ENCODE assay signal across 25 cellular contexts in genomic region chr6:24356310-24357035, GRCh38. TPM values are rescaled to one million over a fixed set of nuclear protein-coding genes. Genes with fewer than 3 reads are reported as not detected.
DNase-seq lines count a peak whose midpoint lies in the region; ATAC-seq, FAIRE-seq and TF ChIP-seq lines count a peak whose summit lies in the region.
"Had no signal": no experiment of that assay in that cellular context is flagged by ENCODE, and none has a peak within 500 bp of the region (broad histone marks: within the 10 kb centered on the region; RNA-seq: fewer than 3 reads in every experiment).

No MANE protein-coding gene starts in this region.

- TF ChIP-seq RAD21 in K562 (CRISPR knock-in tag; conservative IDR thresholded peaks at IDR 0.05 in 1 of 2, IDR thresholded peaks at IDR 0.05 in 1 of 2): no peak

- H3K4me1 ChIP-seq in A673 (ENCODE audit: insufficient read depth, low read length, poor library complexity, severe bottlenecking) (peaks cover 23% of the 10 kb centered on the region), K562 (replicated peaks in 1 of 2; ENCODE audit: control insufficient read depth in 2 of 2, insufficient read depth in 2 of 2, low read length in 2 of 2) (peaks cover 0 to 14% of the 10 kb centered on the region in 2 experiments; a peak in 3 of 5 replicates)

- H3K36me3 ChIP-seq in A673 (ENCODE audit: insufficient read depth, low read length, poor library complexity, severe bottlenecking) (peaks cover 9% of the 10 kb centered on the region), K562 (ENCODE audit: control insufficient read depth, insufficient read depth, low read length) (no peaks in the 10 kb centered on the region)
- H3K36me3 ChIP-seq: adrenal gland, cardiac muscle cell, SJSA1, suprapubic skin had no signal

- TF ChIP-seq POLR2A in K562 (conservative IDR thresholded peaks at IDR 0.05): no peak

- H3K79me2 ChIP-seq in K562 (ENCODE audit: control insufficient read depth, insufficient read depth, low read length): no peaks in the 10 kb centered on the region

- H3K4me1 Mint-ChIP-seq in Calu3 (ENCODE audit: low read depth, unreplicated experiment): peaks cover 26% of the 10 kb centered on the region
- peaks cover 14 to 28% (median 22%) of the 10 kb centered on the region in 4 donors for H3K4me1 Mint-ChIP-seq in naive thymus-derived CD8-positive, alpha-beta T cell
- H3K4me1 Mint-ChIP-seq in activated naive CD4-positive, alpha-beta T cell treated with anti-CD3 and anti-CD28 coated beads for 36 hours (ENCODE audit: low read depth): peaks cover 25% of the 10 kb centered on the region
- peaks cover 15% of the 10 kb centered on the region for H3K4me1 Mint-ChIP-seq in activated CD8-positive, alpha-beta T cell treated with anti-CD3 and anti-CD28 coated beads for 36 hours (ENCODE audit: low read depth)

- in situ Hi-C loops in K562 (cut with MboI): no loop called here

- H3K9ac ChIP-seq in K562 (ENCODE audit: insufficient read depth in 1 of 2, low read depth in 2 of 2, low read length in 2 of 2): no peak overlapping the region
- H3K9ac ChIP-seq: KMS-11 had no signal

- peak overlapping the region; percentile 98 for H3K27ac Mint-ChIP-seq in Calu3 (ENCODE audit: unreplicated experiment)
- H3K27ac Mint-ChIP-seq in naive thymus-derived CD8-positive, alpha-beta T cell: peak overlapping the region in 2 of 10 donors; percentile 9 to 53
- no peak overlapping the region for H3K27ac Mint-ChIP-seq in activated naive CD4-positive, alpha-beta T cell treated with anti-CD3 and anti-CD28 coated beads for 36 hours
- no peak overlapping the region for H3K27ac Mint-ChIP-seq in activated CD8-positive, alpha-beta T cell treated with anti-CD3 and anti-CD28 coated beads for 36 hours
- H3K27ac Mint-ChIP-seq: HFFc6; T-helper 2 cell treated with Interferon-gamma antibody and Interleukin-4, amounts not matched to agents 5 μg/mL and 100 μg/mL, for 36 hours had no signal

- no peak overlapping the region for H2AFZ ChIP-seq in K562 (ENCODE audit: low read depth, low read length)

- H3K36me3 Mint-ChIP-seq in Calu3 (ENCODE audit: insufficient read depth, unreplicated experiment): peaks cover 59% of the 10 kb centered on the region
- H3K36me3 Mint-ChIP-seq in naive thymus-derived CD8-positive, alpha-beta T cell: no peaks in the 10 kb centered on the region
- H3K36me3 Mint-ChIP-seq in activated naive CD4-positive, alpha-beta T cell treated with anti-CD3 and anti-CD28 coated beads for 36 hours (ENCODE audit: low read depth): no peaks in the 10 kb centered on the region
- H3K36me3 Mint-ChIP-seq in activated CD8-positive, alpha-beta T cell treated with anti-CD3 and anti-CD28 coated beads for 36 hours (ENCODE audit: low read depth): no peaks in the 10 kb centered on the region

- CTCF ChIA-PET in A673 (lab: Charles Lee): interaction anchor here (0.7 kb wide), 1 partner anchor 43 kb away, joined by 4 read pairs; no protein-coding TSS in a partner anchor
- CTCF ChIA-PET in Calu3 (lab: Charles Lee): interaction anchor here (1.5 to 3.8 kb wide), 5 partner anchors 27 to 73 kb away, joined by 3 to 69 read pairs (median 6); no protein-coding TSS in a partner anchor
- CTCF ChIA-PET in K562 (lab: Yijun Ruan, JAX; ENCODE audit: low intra/inter-chr PET ratio): no interaction called here
- CTCF ChIA-PET in activated naive CD4-positive, alpha-beta T cell treated with anti-CD3 and anti-CD28 coated beads for 36 hours (lab: Charles Lee): interaction anchor here (1.6 kb wide), 1 partner anchor 73 kb away, joined by 7 read pairs; no protein-coding TSS in a partner anchor
- CTCF ChIA-PET in activated CD8-positive, alpha-beta T cell treated with anti-CD3 and anti-CD28 coated beads for 36 hours (lab: Charles Lee): interaction anchor here (1.4 to 2.9 kb wide), 2 partner anchors 73 to 74 kb away, joined by 4 to 13 read pairs; no protein-coding TSS in a partner anchor

- H3K27me3 ChIP-seq in A673 (replicated peaks; ENCODE audit: insufficient read depth, low read depth, low read length, poor library complexity) (no peaks in the 10 kb centered on the region), K562 (ENCODE audit: control insufficient read depth in 2 of 2, insufficient read depth in 2 of 2, low read length in 2 of 2) (peaks cover 20 to 22% of the 10 kb centered on the region in 2 experiments; a peak in 4 of 5 replicates)
- H3K27me3 ChIP-seq: adrenal gland, SJSA1, suprapubic skin had no signal

- POLR2A ChIA-PET in A673 (lab: Charles Lee; ENCODE audit: low non-redundant PET) (no interaction called here), K562 (lab: Yijun Ruan, JAX) (interaction anchor here (0.5 to 1.1 kb wide), 2 partner anchors 40 to 628 kb away, joined by 3 read pairs; no protein-coding TSS in a partner anchor)
- POLR2A ChIA-PET in naive thymus-derived CD8-positive, alpha-beta T cell (lab: Charles Lee): no interaction called here
- POLR2A ChIA-PET in activated CD8-positive, alpha-beta T cell treated with anti-CD3 and anti-CD28 coated beads for 36 hours (lab: Charles Lee): no interaction called here

- no peak overlapping the region for H3K4me2 ChIP-seq in K562 (ENCODE audit: insufficient read depth, low read length)
- H3K4me2 ChIP-seq: KMS-11 had no signal

- H3K9me1 ChIP-seq in K562 (ENCODE audit: control insufficient read depth, insufficient read depth, low read length): no peaks in the 10 kb centered on the region

- no peaks in the 10 kb centered on the region for H4K20me1 ChIP-seq in K562 (replicated peaks; ENCODE audit: control insufficient read depth, insufficient read depth, low read length)

- H3K4me3 Mint-ChIP-seq in Calu3 (ENCODE audit: low read depth, unreplicated experiment): peak overlapping the region; percentile 97
- H3K4me3 Mint-ChIP-seq in naive thymus-derived CD8-positive, alpha-beta T cell: peak overlapping the region in 6 of 10 donors; percentile 14 to 90 (median 84)
- H3K4me3 Mint-ChIP-seq in activated naive CD4-positive, alpha-beta T cell treated with anti-CD3 and anti-CD28 coated beads for 36 hours: no peak overlapping the region
- no peak overlapping the region for H3K4me3 Mint-ChIP-seq in activated CD8-positive, alpha-beta T cell treated with anti-CD3 and anti-CD28 coated beads for 36 hours
- H3K4me3 Mint-ChIP-seq: HFFc6; neural crest cell; T-helper 2 cell treated with Interferon-gamma antibody and Interleukin-4, amounts not matched to agents 5 μg/mL and 100 μg/mL, for 36 hours had no signal

- intact Hi-C loops in A673 (cut with micrococcal nuclease; ENCODE audit: unreplicated experiment) (loop anchor here (1.0 kb wide), 1 partner anchor 73 kb away; no protein-coding TSS in a partner anchor), Calu3 (cut with micrococcal nuclease; ENCODE audit: unreplicated experiment) (loop anchor here (1.0 to 5.0 kb wide), 3 partner anchors 16 to 73 kb away; no protein-coding TSS in a partner anchor), K562 (cut with micrococcal nuclease) (no loop called here)
- intact Hi-C loops in activated naive CD4-positive, alpha-beta T cell treated with anti-CD3 and anti-CD28 coated beads for 36 hours (cut with micrococcal nuclease): no loop called here
- intact Hi-C loops in activated CD8-positive, alpha-beta T cell treated with anti-CD3 and anti-CD28 coated beads for 36 hours (cut with micrococcal nuclease): no loop called here

- 3% methylated on average over 6 of the region's 6 CpGs for WGBS in K562 (ENCODE audit: insufficient coverage, low coverage, missing lambda C conversion rate)

- H3K9me3 Mint-ChIP-seq in Calu3 (ENCODE audit: low read depth, unreplicated experiment): no peaks in the 10 kb centered on the region
- H3K9me3 Mint-ChIP-seq in naive thymus-derived CD8-positive, alpha-beta T cell: no peaks in the 10 kb centered on the region
- H3K9me3 Mint-ChIP-seq in activated naive CD4-positive, alpha-beta T cell treated with anti-CD3 and anti-CD28 coated beads for 36 hours: no peaks in the 10 kb centered on the region
- no peaks in the 10 kb centered on the region for H3K9me3 Mint-ChIP-seq in activated CD8-positive, alpha-beta T cell treated with anti-CD3 and anti-CD28 coated beads for 36 hours
- H3K9me3 Mint-ChIP-seq: HFFc6; neural crest cell; T-helper 2 cell treated with Interferon-gamma antibody and Interleukin-4, amounts not matched to agents 5 μg/mL and 100 μg/mL, for 36 hours had no signal

- no peaks in the 10 kb centered on the region for H3K27me3 Mint-ChIP-seq in Calu3 (ENCODE audit: unreplicated experiment)
- peaks cover 0 to 6% (median 0%) of the 10 kb centered on the region in 5 donors for H3K27me3 Mint-ChIP-seq in naive thymus-derived CD8-positive, alpha-beta T cell
- H3K27me3 Mint-ChIP-seq in activated naive CD4-positive, alpha-beta T cell treated with anti-CD3 and anti-CD28 coated beads for 36 hours (ENCODE audit: low read depth): peaks cover 9% of the 10 kb centered on the region
- H3K27me3 Mint-ChIP-seq in activated CD8-positive, alpha-beta T cell treated with anti-CD3 and anti-CD28 coated beads for 36 hours: peaks cover 14% of the 10 kb centered on the region

- TF ChIP-seq CTCF in A673 (conservative IDR thresholded peaks at IDR 0.05; ENCODE audit: low read depth, low read length) (no peak), Calu3 (IDR thresholded peaks at IDR 0.05; ENCODE audit: unreplicated experiment) (no peak), K562 (IDR thresholded peaks at IDR 0.05 in 2 of 3, conservative IDR thresholded peaks at IDR 0.05 in 1 of 3; ENCODE audit: insufficient read depth in 2 of 3, low read depth in 1 of 3, low read length in 3 of 3) (no peak)
- TF ChIP-seq CTCF in activated CD8-positive, alpha-beta T cell treated with anti-CD3 and anti-CD28 coated beads for 36 hours (IDR thresholded peaks at IDR 0.05): no peak

- DNase-seq in A673 (ENCODE audit: low spot score): peak; percentile 83
- DNase-seq in Calu3: peak; percentile 29
- no peak for DNase-seq in K562 (ENCODE audit: extremely low read depth in 1 of 4, low spot score in 3 of 4)
- DNase-seq in naive thymus-derived CD8-positive, alpha-beta T cell: no peak
- DNase-seq in activated naive CD4-positive, alpha-beta T cell treated with anti-CD3 and anti-CD28 coated beads for 36 hours: no peak
- no peak for DNase-seq in activated CD8-positive, alpha-beta T cell treated with anti-CD3 and anti-CD28 coated beads for 36 hours
- no peak for DNase-seq in SKM-1 treated with dmso at 0.1 percent for 144 hours (lab: John Stamatoyannopoulos, UW; ENCODE audit: unreplicated experiment)
- DNase-seq: dermis blood vessel endothelial cell, HFFc6, hippocampal formation, islet precursor cell, mesendoderm, NCI-H1092, NCI-H2081 treated with DMSO at 0.1 percent for 48 hours, NCI-H774, PC-3 had no signal

- H3K9me3 ChIP-seq in A673 (ENCODE audit: low read depth, low read length, poor library complexity, severe bottlenecking) (no peaks in the 10 kb centered on the region), K562 (replicated peaks; ENCODE audit: control insufficient read depth, insufficient read depth, low read depth, low read length) (no peaks in the 10 kb centered on the region)
- H3K9me3 ChIP-seq: adrenal gland, SJSA1, suprapubic skin had no signal

- FAIRE-seq in K562 (lab: Jason Lieb, UNC): no peak
- FAIRE-seq: GM18507 had no signal

- BruUV-seq in A673 (replicated peaks; lab: Mats Ljungman, UMichigan): no TSS peak
- no TSS peak for BruUV-seq in Calu3 (replicated peaks; lab: Mats Ljungman, UMichigan)
- no TSS peak for BruUV-seq in K562 (replicated peaks; lab: Mats Ljungman, UMichigan)

- TF ChIP-seq EP300 in K562 (IDR thresholded peaks at IDR 0.05; ENCODE audit: low read length): no peak

- H3K27ac ChIP-seq in A673 (ENCODE audit: low read depth, low read length, poor library complexity, severe bottlenecking): peak overlapping the region; percentile 88
- H3K27ac ChIP-seq in K562 (ENCODE audit: extremely low read depth, low read depth, low read length): no peak overlapping the region
- H3K27ac ChIP-seq: cardiac muscle cell, KMS-11, SJSA1, suprapubic skin had no signal

- ATAC-seq in K562 (no peak), HG02970 (IDR thresholded peaks at IDR 0.05; ENCODE audit: low FRiP score, unreplicated experiment) (no peak)
- no peak for ATAC-seq in naive thymus-derived CD8-positive, alpha-beta T cell
- no peak for ATAC-seq in activated CD8-positive, alpha-beta T cell treated with anti-CD3 and anti-CD28 coated beads for 36 hours
- ATAC-seq: PC-3 had no signal

- H3K4me3 ChIP-seq in A673 (ENCODE audit: low read depth, low read length, poor library complexity, severe bottlenecking) (peak overlapping the region; percentile 57), K562 (no peak overlapping the region)
- H3K4me3 ChIP-seq: cardiac muscle cell, SJSA1 had no signal

RNA-seq across cellular contexts. Expression of gene DCDC2, which starts 1.4 kb away (rescaled TPM):
- 45.1 and 54.9 TPM in 2 replicates for total RNA-seq in A673 (2021)
- 80.4 and 91.8 TPM in 2 replicates for total RNA-seq in Calu3 (2022)
- total RNA-seq in K562 (2011; cell fraction: chromatin; rRNA removed; ENCODE audit: low replicate concordance): not detected in 2 replicates
- not detected in 2 replicates for total RNA-seq in K562 (2011; cell fraction: nucleolus; rRNA removed)
- total RNA-seq in K562 (2011; cell fraction: nucleoplasm; rRNA removed): not detected in 2 replicates
- not detected in 2 replicates for total RNA-seq in K562 (2014; rRNA removed)
- total RNA-seq in K562 (2014; rRNA removed; fragmentation: Illumina TruSeq; extraction: Trizol): not detected in 2 replicates
- total RNA-seq in K562 (2015; rRNA removed; fragmentation: Illumina TruSeq; extraction: Trizol): not detected in 2 replicates
- total RNA-seq in K562 (2021): 0.04 TPM in 1 of 2 replicates, not detected in the other
- polyA plus RNA-seq in K562 (2011; rRNA removed): not detected in 2 replicates
- not detected in 2 replicates for polyA plus RNA-seq in K562 (2011; cell fraction: cytosol; rRNA removed)
- not detected in 2 replicates for polyA plus RNA-seq in K562 (2011; cell fraction: nucleus; rRNA removed)
- 0.01 and 0.03 TPM in 2 replicates for polyA plus RNA-seq in K562 (2012)
- polyA plus RNA-seq in K562 (2014; fragmentation: Illumina TruSeq; extraction: Trizol): not detected in 2 replicates
- polyA plus RNA-seq in K562 (2014; fragmentation: Nextera tagmentation; extraction: Ambion mirVana): not detected
- polyA plus RNA-seq in K562 (2014; rRNA removed): not detected in 2 replicates
- not detected in 2 replicates for polyA minus RNA-seq in K562 (2011; rRNA and poly(A)+ RNA removed)
- polyA minus RNA-seq in K562 (2011; cell fraction: cytosol; rRNA and poly(A)+ RNA removed): not detected in 2 replicates
- not detected in 2 replicates for polyA minus RNA-seq in K562 (2011; cell fraction: nucleus; rRNA and poly(A)+ RNA removed)
- not detected for total RNA-seq in naive thymus-derived CD8-positive, alpha-beta T cell
- not detected for polyA plus RNA-seq in naive thymus-derived CD8-positive, alpha-beta T cell
- total RNA-seq in activated naive CD4-positive, alpha-beta T cell treated with anti-CD3 and anti-CD28 coated beads for 36 hours: not detected
- total RNA-seq in activated CD8-positive, alpha-beta T cell treated with anti-CD3 and anti-CD28 coated beads for 36 hours: not detected
- total RNA-seq: HFFc6 had no signal
- polyA plus RNA-seq: cardiac muscle cell had no signal

RNA-seq across cellular contexts. Expression of gene MRS2, which starts 46.3 kb away (rescaled TPM):
- 46.6 and 49.1 TPM in 2 replicates for total RNA-seq in A673 (2021)
- total RNA-seq in Calu3 (2022): 56.0 and 56.7 TPM in 2 replicates
- 25.6 and 50.4 TPM in 2 replicates for total RNA-seq in K562 (2011; cell fraction: chromatin; rRNA removed; ENCODE audit: low replicate concordance)
- 25.7 and 29.5 TPM in 2 replicates for total RNA-seq in K562 (2011; cell fraction: nucleolus; rRNA removed)
- total RNA-seq in K562 (2011; cell fraction: nucleoplasm; rRNA removed): 41.1 and 64.7 TPM in 2 replicates
- total RNA-seq in K562 (2014; rRNA removed): 34.4 and 34.8 TPM in 2 replicates
- 54.7 and 57.8 TPM in 2 replicates for total RNA-seq in K562 (2014; rRNA removed; fragmentation: Illumina TruSeq; extraction: Trizol)
- 45.8 and 48.1 TPM in 2 replicates for total RNA-seq in K562 (2015; rRNA removed; fragmentation: Illumina TruSeq; extraction: Trizol)
- 55.0 and 57.5 TPM in 2 replicates for total RNA-seq in K562 (2021)
- polyA plus RNA-seq in K562 (2011; rRNA removed): 44.8 and 57.9 TPM in 2 replicates
- polyA plus RNA-seq in K562 (2011; cell fraction: cytosol; rRNA removed): 34.2 and 47.8 TPM in 2 replicates
- polyA plus RNA-seq in K562 (2011; cell fraction: nucleus; rRNA removed): 31.0 and 39.7 TPM in 2 replicates
- 34.3 and 36.0 TPM in 2 replicates for polyA plus RNA-seq in K562 (2012)
- 43.0 and 47.0 TPM in 2 replicates for polyA plus RNA-seq in K562 (2014; fragmentation: Illumina TruSeq; extraction: Trizol)
- polyA plus RNA-seq in K562 (2014; fragmentation: Nextera tagmentation; extraction: Ambion mirVana): 10 to 100 TPM; 14.6 to 23.6 TPM
- polyA plus RNA-seq in K562 (2014; rRNA removed): 49.0 and 50.0 TPM in 2 replicates
- 60.6 and 65.0 TPM in 2 replicates for polyA minus RNA-seq in K562 (2011; rRNA and poly(A)+ RNA removed)
- polyA minus RNA-seq in K562 (2011; cell fraction: cytosol; rRNA and poly(A)+ RNA removed): 34.3 and 41.7 TPM in 2 replicates
- polyA minus RNA-seq in K562 (2011; cell fraction: nucleus; rRNA and poly(A)+ RNA removed): 24.8 and 34.5 TPM in 2 replicates
- 10 to 100 TPM; 21.9 to 22.1 TPM for total RNA-seq in naive thymus-derived CD8-positive, alpha-beta T cell
- polyA plus RNA-seq in naive thymus-derived CD8-positive, alpha-beta T cell: 10 to 100 TPM; 13.2 to 19.7 (median 16.1) TPM
- total RNA-seq in activated naive CD4-positive, alpha-beta T cell treated with anti-CD3 and anti-CD28 coated beads for 36 hours: 10 to 100 TPM; 18.9 to 19.8 TPM
- total RNA-seq in activated CD8-positive, alpha-beta T cell treated with anti-CD3 and anti-CD28 coated beads for 36 hours: 10 to 100 TPM; 24.7 to 26.3 TPM

Comparison
In these comparisons a context has a peak if more than half of its experiments do, and no peak if none do; other contexts are left out.
1. DNase-seq: peak in A673 (single experiment) and Calu3 (single experiment); none in K562 (0 of 4), naive thymus-derived CD8-positive, alpha-beta T cell (0 of 10), activated naive CD4-positive, alpha-beta T cell treated with anti-CD3 and anti-CD28 coated beads for 36 hours (single experiment), activated CD8-positive, alpha-beta T cell treated with anti-CD3 and anti-CD28 coated beads for 36 hours (single experiment) and SKM-1 treated with dmso at 0.1 percent for 144 hours (single experiment).
2. H3K4me3 Mint-ChIP-seq: peak in Calu3 (single experiment) and naive thymus-derived CD8-positive, alpha-beta T cell (6 of 10); none in activated naive CD4-positive, alpha-beta T cell treated with anti-CD3 and anti-CD28 coated beads for 36 hours (single experiment) and activated CD8-positive, alpha-beta T cell treated with anti-CD3 and anti-CD28 coated beads for 36 hours (single experiment).
3. RNA of gene DCDC2, which starts 1.4 kb away (total RNA-seq): 80.4 to 91.8 TPM in Calu3 and 45.1 to 54.9 TPM in A673; not detected in naive thymus-derived CD8-positive, alpha-beta T cell, not detected in activated naive CD4-positive, alpha-beta T cell treated with anti-CD3 and anti-CD28 coated beads for 36 hours, not detected in activated CD8-positive, alpha-beta T cell treated with anti-CD3 and anti-CD28 coated beads for 36 hours and 0.04 TPM in K562; every median in the first group is over 10 times any median in the second.
4. intact Hi-C loops: an anchor here in A673 (1.0 kb wide) and Calu3 (1.0 to 5.0 kb wide); none called in K562, activated naive CD4-positive, alpha-beta T cell treated with anti-CD3 and anti-CD28 coated beads for 36 hours and activated CD8-positive, alpha-beta T cell treated with anti-CD3 and anti-CD28 coated beads for 36 hours.